ENCODE assay signal across 8 cellular contexts in the genomic region with DNA sequence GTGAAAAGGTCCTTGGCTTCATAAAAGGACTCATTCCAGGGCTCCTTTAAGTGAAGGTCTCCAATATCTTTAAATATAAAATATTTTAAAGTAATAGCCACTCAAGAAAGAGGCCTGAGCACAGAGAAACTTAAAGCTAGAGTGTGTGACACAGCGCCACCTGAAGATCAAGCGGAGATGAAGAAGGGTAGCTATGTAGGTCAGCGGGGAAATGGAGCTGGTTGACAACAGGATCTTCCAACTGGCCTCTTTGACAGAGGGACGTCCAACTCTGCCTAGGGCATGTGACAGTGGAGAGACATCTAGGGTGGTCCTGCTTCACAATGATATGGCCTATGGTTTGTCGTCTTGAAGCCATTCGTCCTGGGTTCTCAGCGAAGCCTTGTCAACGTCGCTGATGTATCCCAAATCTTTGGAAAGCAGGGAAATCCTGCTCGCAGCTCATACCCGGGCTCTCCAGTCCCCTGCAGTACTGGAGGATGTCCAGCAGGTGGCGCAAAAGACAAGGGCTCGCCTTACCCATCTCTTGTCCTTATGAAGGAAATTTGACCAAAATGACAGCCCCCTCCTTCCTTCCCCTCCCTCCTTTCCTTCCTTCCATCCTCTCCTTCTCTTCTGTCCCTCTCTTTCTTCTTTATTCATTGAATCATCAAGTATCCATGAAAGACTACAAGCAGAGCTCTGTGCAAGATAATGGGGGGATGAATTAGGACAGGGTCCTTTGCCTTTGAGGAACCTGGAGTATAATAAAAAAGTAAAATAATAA. TPM values are rescaled to one million over a fixed set of nuclear protein-coding genes. Genes with fewer than 3 reads are reported as not detected.
DNase-seq lines count a peak whose midpoint lies in the region; ATAC-seq and TF ChIP-seq lines count a peak whose summit lies in the region.

No MANE protein-coding gene starts in this region.

- in situ Hi-C loops in HAP-1 (cut with MboI; ENCODE audit: low sequenced_read_pairs): loop anchor here (5.0 kb wide), 1 partner anchor 120 kb away; no protein-coding TSS in a partner anchor

- H3K4me1 Mint-ChIP-seq in Calu3 (ENCODE audit: low read depth, unreplicated experiment): peaks cover 4% of the 10 kb centered on the region
- H3K4me1 Mint-ChIP-seq in naive thymus-derived CD4-positive, alpha-beta T cell: peaks cover 0 to 4% (median 0%) of the 10 kb centered on the region in 7 donors
- no peaks in the 10 kb centered on the region for H3K4me1 Mint-ChIP-seq in stimulated activated naive CD8-positive, alpha-beta T cell treated with anti-CD3 and anti-CD28 coated beads, Interleukin-15, amount 100 ng/mL, for 72 hours

- H3K4me1 ChIP-seq in HAP-1 (0 out of 2 replicates have a peak, but pooled peaks cover 5% of the 10 kb centered on the region), esophagus squamous epithelium (peaks cover 0 to 4% (median 0%) of the 10 kb centered on the region in 3 donors)
- no peaks in the 10 kb centered on the region for H3K4me1 ChIP-seq in naive thymus-derived CD4-positive, alpha-beta T cell (ENCODE audit: control insufficient read depth in 2 of 2, insufficient read depth in 2 of 2, low read length in 2 of 2)

- H3K27ac ChIP-seq in esophagus squamous epithelium: no peak overlapping the region
- H3K27ac ChIP-seq in naive thymus-derived CD4-positive, alpha-beta T cell (ENCODE audit: low read depth, low read length): no peak overlapping the region

- H3K4me3 ChIP-seq in HAP-1 (no peak overlapping the region), esophagus squamous epithelium (no peak overlapping the region)
- no peak overlapping the region for H3K4me3 ChIP-seq in naive thymus-derived CD4-positive, alpha-beta T cell (ENCODE audit: low read length)

- 8 to 24% methylated on average over 9 to 13 of the region's 13 CpGs for WGBS in esophagus squamous epithelium, 2 donors

- peak; percentile 77 for DNase-seq in Calu3
- peak; percentile 59 to 83 for DNase-seq in HAP-1 (ENCODE audit: low spot score in 2 of 2)
- peak; percentile 40 for DNase-seq in NOMO-1 treated with DMSO at 0.1 percent for 48 hours (lab: John Stamatoyannopoulos, UW; ENCODE audit: unreplicated experiment)
- DNase-seq in activated T-cell treated with anti-CD3 and anti-CD28 coated beads for 4 hours: peak; percentile 40
- DNase-seq in esophagus squamous epithelium (lab: John Stamatoyannopoulos, UW): no peak
- DNase-seq in naive thymus-derived CD4-positive, alpha-beta T cell: peak; percentile 14 to 65 (median 42)
- peak; percentile 45 to 50 for DNase-seq in stimulated activated naive CD8-positive, alpha-beta T cell treated with anti-CD3 and anti-CD28 coated beads, Interleukin-15, amount 100 ng/mL, for 72 hours

- H3K9me3 ChIP-seq in HAP-1 (peaks cover 8% of the 10 kb centered on the region), esophagus squamous epithelium (no peaks in the 10 kb centered on the region)
- no peaks in the 10 kb centered on the region for H3K9me3 ChIP-seq in naive thymus-derived CD4-positive, alpha-beta T cell (ENCODE audit: control insufficient read depth in 2 of 3, low read length in 3 of 3)

- peaks cover 12% of the 10 kb centered on the region for H3K27me3 Mint-ChIP-seq in Calu3 (ENCODE audit: unreplicated experiment)
- no peaks in the 10 kb centered on the region for H3K27me3 Mint-ChIP-seq in naive thymus-derived CD4-positive, alpha-beta T cell
- no peaks in the 10 kb centered on the region for H3K27me3 Mint-ChIP-seq in stimulated activated naive CD8-positive, alpha-beta T cell treated with anti-CD3 and anti-CD28 coated beads, Interleukin-15, amount 100 ng/mL, for 72 hours

- intact Hi-C loops in Calu3 (cut with micrococcal nuclease; ENCODE audit: unreplicated experiment) (loop anchor here (1.0 to 5.0 kb wide), 4 partner anchors 22 to 535 kb away; partner anchors contain the start of gene LONRF2), esophagus squamous epithelium (cut with DNase I) (loop anchor here (5.0 kb wide), 1 partner anchor 115 kb away; no protein-coding TSS in a partner anchor)
- intact Hi-C loops in naive thymus-derived CD4-positive, alpha-beta T cell (cut with micrococcal nuclease): loop anchor here (1.0 to 10.0 kb wide), 4 partner anchors 119 to 705 kb away; no protein-coding TSS in a partner anchor

- TF ChIP-seq POLR2A in esophagus squamous epithelium (IDR thresholded peaks at IDR 0.05): no peak

- H3K27me3 ChIP-seq in HAP-1 (ENCODE audit: low read depth): no peaks in the 10 kb centered on the region
- no peaks in the 10 kb centered on the region for H3K27me3 ChIP-seq in esophagus squamous epithelium
- H3K27me3 ChIP-seq in naive thymus-derived CD4-positive, alpha-beta T cell (ENCODE audit: control insufficient read depth in 2 of 2, insufficient read depth in 2 of 2, low read length in 2 of 2): no peaks in the 10 kb centered on the region

- BruUV-seq in Calu3 (replicated peaks; lab: Mats Ljungman, UMichigan): no TSS peak

- POLR2A ChIA-PET in naive thymus-derived CD4-positive, alpha-beta T cell (lab: Charles Lee): no interaction called here

- no peaks in the 10 kb centered on the region for H3K9me3 Mint-ChIP-seq in Calu3 (ENCODE audit: low read depth, unreplicated experiment)
- no peaks in the 10 kb centered on the region for H3K9me3 Mint-ChIP-seq in naive thymus-derived CD4-positive, alpha-beta T cell
- H3K9me3 Mint-ChIP-seq in stimulated activated naive CD8-positive, alpha-beta T cell treated with anti-CD3 and anti-CD28 coated beads, Interleukin-15, amount 100 ng/mL, for 72 hours: no peaks in the 10 kb centered on the region

- H3K36me3 Mint-ChIP-seq in Calu3 (ENCODE audit: insufficient read depth, unreplicated experiment): no peaks in the 10 kb centered on the region
- no peaks in the 10 kb centered on the region for H3K36me3 Mint-ChIP-seq in naive thymus-derived CD4-positive, alpha-beta T cell

- H3K36me3 ChIP-seq in HAP-1 (replicated peaks) (no peaks in the 10 kb centered on the region), esophagus squamous epithelium (no peaks in the 10 kb centered on the region)
- H3K36me3 ChIP-seq in naive thymus-derived CD4-positive, alpha-beta T cell (ENCODE audit: control insufficient read depth in 2 of 3, insufficient read depth in 3 of 3, low read length in 3 of 3): no peaks in the 10 kb centered on the region

- ATAC-seq in naive thymus-derived CD4-positive, alpha-beta T cell: peak; percentile 75
- ATAC-seq in stimulated activated naive CD8-positive, alpha-beta T cell treated with anti-CD3 and anti-CD28 coated beads, Interleukin-15, amount 100 ng/mL, for 72 hours: peak; percentile 43
- ATAC-seq in HG03442 (IDR thresholded peaks at IDR 0.05; ENCODE audit: unreplicated experiment): no peak

- CTCF ChIA-PET in Calu3 (lab: Charles Lee): interaction anchor here (0.6 to 5.3 kb wide), 17 partner anchors 12 to 704 kb away, joined by 3 to 125 read pairs (median 6); partner anchors contain the start of genes LONRF2 and PDCL3
- CTCF ChIA-PET in naive thymus-derived CD4-positive, alpha-beta T cell (lab: Charles Lee): interaction anchor here (0.6 to 1.9 kb wide), 10 partner anchors 11 to 704 kb away, joined by 3 to 10 read pairs (median 4); no protein-coding TSS in a partner anchor

- peak; percentile 97 for TF ChIP-seq CTCF in Calu3 (IDR thresholded peaks at IDR 0.05; ENCODE audit: unreplicated experiment)
- TF ChIP-seq CTCF in esophagus squamous epithelium (IDR thresholded peaks at IDR 0.05): peak; percentile 88 to 99 (median 94)

- H3K4me3 Mint-ChIP-seq in Calu3 (ENCODE audit: low read depth, unreplicated experiment): no peak overlapping the region
- H3K4me3 Mint-ChIP-seq in naive thymus-derived CD4-positive, alpha-beta T cell: no peak overlapping the region
- no peak overlapping the region for H3K4me3 Mint-ChIP-seq in stimulated activated naive CD8-positive, alpha-beta T cell treated with anti-CD3 and anti-CD28 coated beads, Interleukin-15, amount 100 ng/mL, for 72 hours

- H3K27ac Mint-ChIP-seq in Calu3 (ENCODE audit: unreplicated experiment): no peak overlapping the region
- no peak overlapping the region for H3K27ac Mint-ChIP-seq in naive thymus-derived CD4-positive, alpha-beta T cell
- H3K27ac Mint-ChIP-seq in stimulated activated naive CD8-positive, alpha-beta T cell treated with anti-CD3 and anti-CD28 coated beads, Interleukin-15, amount 100 ng/mL, for 72 hours: no peak overlapping the region

RNA-seq across cellular contexts. Expression of gene LONRF2, which starts 59.6 kb away (rescaled TPM):
- total RNA-seq in Calu3 (2022) (8.7 and 9.7 TPM in 2 replicates), esophagus squamous epithelium (1 to 10 TPM in 2 of 4 donors, under 1 TPM in 2; 0.42 to 6.1 (median 1.0) TPM)
- total RNA-seq in naive thymus-derived CD4-positive, alpha-beta T cell: under 1 TPM in 2 of 5 experiments, not detected in 3; 0.05 to 0.24 TPM
- not detected for polyA plus RNA-seq in naive thymus-derived CD4-positive, alpha-beta T cell
